Comparison of ENCODE assay signal across 8 cellular contexts in genomic region chr2:203782262-203782976, GRCh38.
DNase-seq lines count a peak whose midpoint lies in the region; ATAC-seq, FAIRE-seq and TF ChIP-seq lines count a peak whose summit lies in the region.

No MANE protein-coding gene starts in this region.

- H3K27ac ChIP-seq in smooth muscle cell (ENCODE audit: low read depth): peak overlapping the region; percentile 60

- peaks cover 7% of the 10 kb centered on the region for H3F3A ChIP-seq in smooth muscle cell (ENCODE audit: low read depth)

- H3K4me3 ChIP-seq in AG09309 (ENCODE audit: control insufficient read depth, low read depth, low read length) (no peak overlapping the region), smooth muscle cell (no peak overlapping the region)

- H3K27me3 ChIP-seq in smooth muscle cell (ENCODE audit: low read depth): no peaks in the 10 kb centered on the region

- H4K20me1 ChIP-seq in smooth muscle cell (ENCODE audit: low read depth): no peaks in the 10 kb centered on the region

- no peak for ATAC-seq in HG02642 (IDR thresholded peaks at IDR 0.05; ENCODE audit: poor library complexity, unreplicated experiment)

- H3K36me3 ChIP-seq in smooth muscle cell (ENCODE audit: low read depth): no peaks in the 10 kb centered on the region

- peak; percentile 93 for DNase-seq in AG09309 (ENCODE audit: low read depth)
- DNase-seq in GM18507 (ENCODE audit: extremely low spot score, insufficient read length, low read depth): no peak
- DNase-seq in KBM-7: peak; percentile 31
- peak; percentile 84 for DNase-seq in SW480 (ENCODE audit: low spot score)
- peak; percentile 14 for DNase-seq in amniotic stem cell (lab: John Stamatoyannopoulos, UW)
- DNase-seq in hepatic stellate cell (ENCODE audit: low spot score): peak; percentile 76
- DNase-seq in smooth muscle cell (lab: John Stamatoyannopoulos, UW; ENCODE audit: unreplicated experiment): no peak

- no peaks in the 10 kb centered on the region for H3K79me2 ChIP-seq in smooth muscle cell (ENCODE audit: low read depth)

- no peaks in the 10 kb centered on the region for H3K9me3 ChIP-seq in smooth muscle cell (replicated peaks; ENCODE audit: low read depth)

- peak; percentile 78 for FAIRE-seq in GM18507 (lab: Jason Lieb, UNC)

- H3K4me1 ChIP-seq in smooth muscle cell (ENCODE audit: low read depth): no peaks in the 10 kb centered on the region

- H3K4me2 ChIP-seq in smooth muscle cell: peak overlapping the region; percentile 20

- WGBS in smooth muscle cell (ENCODE audit: low lambda C conversion rate): 58% methylated on average over 5 of the region's 5 CpGs

- no peak overlapping the region for H2AFZ ChIP-seq in smooth muscle cell (ENCODE audit: low read depth)

- H3K9ac ChIP-seq in smooth muscle cell (ENCODE audit: low read depth): no peak overlapping the region

- in situ Hi-C loops in KBM-7 (cut with MboI; ENCODE audit: low pct_unique_long_range_greater_than_20kb, low sequenced_read_pairs): no loop called here

- TF ChIP-seq CTCF in AG09309 (IDR thresholded peaks at IDR 0.05; ENCODE audit: control insufficient read depth, insufficient read depth, low read depth, low read length, missing control alignments) (peak; percentile 92), smooth muscle cell (IDR thresholded peaks at IDR 0.05; ENCODE audit: borderline replicate concordance, insufficient read depth, poor library complexity, severe bottlenecking) (peak; percentile 60)

Comparison
In these comparisons a context has a peak if more than half of its experiments do, and no peak if none do; other contexts are left out.
1. DNase-seq: peak in AG09309 (single experiment), KBM-7 (single experiment), SW480 (single experiment), amniotic stem cell (single experiment) and hepatic stellate cell (single experiment); none in GM18507 (single experiment) and smooth muscle cell (single experiment).